Comparison of ENCODE assay signal across 16 cellular contexts in the genomic region with DNA sequence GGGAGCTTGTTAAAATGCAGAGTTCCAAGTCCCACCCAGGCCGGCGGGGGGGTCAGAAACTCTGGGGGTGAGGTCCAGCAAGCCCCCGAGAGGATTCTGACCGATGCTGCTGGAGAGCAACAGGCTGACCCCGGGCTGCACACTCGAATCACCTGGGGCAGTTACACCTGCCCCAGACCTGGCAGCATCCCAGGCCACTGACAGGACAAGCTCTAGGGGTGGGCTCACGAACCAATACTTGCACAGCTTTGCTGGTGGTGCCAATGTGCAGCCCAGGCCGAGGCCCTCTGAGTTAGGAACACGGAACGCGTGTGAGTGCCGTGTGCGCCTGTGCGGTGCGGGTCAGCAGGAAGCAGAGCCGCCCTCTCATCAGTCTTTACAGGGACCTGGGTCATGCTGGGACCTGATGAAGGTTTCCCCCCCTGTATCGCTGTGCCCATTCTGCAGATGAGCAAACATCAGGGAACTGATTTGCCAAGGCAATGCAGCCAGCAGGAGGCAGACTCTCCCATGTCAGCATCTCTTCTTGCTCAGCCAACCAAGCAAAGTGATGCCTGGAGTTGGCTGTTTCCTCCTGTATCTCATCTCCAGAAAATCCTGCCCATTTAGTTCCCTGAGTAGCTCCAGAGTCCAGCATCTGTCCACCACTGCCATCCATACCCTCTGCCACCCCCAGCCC. TPM values are rescaled to one million over a fixed set of nuclear protein-coding genes. Genes with fewer than 3 reads are reported as not detected.
DNase-seq lines count a peak whose midpoint lies in the region; ATAC-seq and TF ChIP-seq lines count a peak whose summit lies in the region.
"Had no signal": no experiment of that assay in that cellular context is flagged by ENCODE, and none has a peak within 500 bp of the region (broad histone marks: within the 10 kb centered on the region; RNA-seq: fewer than 3 reads in every experiment).

No MANE protein-coding gene starts in this region.

- no peak overlapping the region for H3K27ac ChIP-seq in VCaP
- H3K27ac ChIP-seq: stomach had no signal

- no peaks in the 10 kb centered on the region; the same call in 1 of the 2 replicates for H3K4me1 ChIP-seq in BE2C
- H3K4me1 ChIP-seq: stomach had no signal

- H3K4me3 ChIP-seq in BE2C (ENCODE audit: low read depth, low read length) = no peak overlapping the region
- no peak overlapping the region for H3K4me3 ChIP-seq in fibroblast of the aortic adventitia (ENCODE audit: low read depth, low read length)
- H3K4me3 ChIP-seq: stomach had no signal

- H3K27me3 ChIP-seq in BE2C = no peaks in the 10 kb centered on the region

- H3K9me3 ChIP-seq in BE2C = peaks cover 2% of the 10 kb centered on the region; the same call in 1 of the 2 replicates

- no peak for DNase-seq in BE2C
- DNase-seq in GM13976 (ENCODE audit: low spot score) = peak; percentile 54
- DNase-seq in fibroblast of the aortic adventitia (ENCODE audit: low read depth) = no peak
- no peak for DNase-seq in activated effector memory CD4-positive, alpha-beta T cell treated with Interleukin-2 at 50 U/mL for 16 hours
- DNase-seq in GM10266 (ENCODE audit: extremely low spot score) = no peak
- DNase-seq: activated B cell treated with CpG ODN at 0.5 μM for 24 hours, NCI-H1105, NCI-H524 treated with DMSO at 0.1 percent for 48 hours, SHP77 treated with DMSO at 0.1 percent for 48 hours, stomach had no signal

- peak; percentile 53 for TF ChIP-seq CTCF in BE2C (IDR thresholded peaks at IDR 0.05; ENCODE audit: low read depth, low read length)
- TF ChIP-seq CTCF in GM13976 (IDR thresholded peaks at IDR 0.05; ENCODE audit: borderline replicate concordance, control extremely low read depth, extremely low read depth, insufficient read depth, missing control alignments) = no peak
- peak; percentile 39; the same call in 1 of the 2 replicates for TF ChIP-seq CTCF in VCaP (conservative IDR thresholded peaks at IDR 0.05)
- TF ChIP-seq CTCF in fibroblast of the aortic adventitia (IDR thresholded peaks at IDR 0.05; ENCODE audit: insufficient read depth, low read length) = peak; percentile 7
- TF ChIP-seq CTCF in GM10266 (IDR thresholded peaks at IDR 0.05; ENCODE audit: control insufficient read depth, insufficient read depth, low read depth, missing control alignments) = no peak

- in situ Hi-C loops in GM13976 (cut with MboI; ENCODE audit: low sequenced_read_pairs, unreplicated experiment) = no loop called here

- H3K36me3 ChIP-seq in BE2C = peaks cover 22% of the 10 kb centered on the region
- H3K36me3 ChIP-seq: stomach had no signal

- ATAC-seq in GM21515 (IDR thresholded peaks at IDR 0.05; ENCODE audit: unreplicated experiment) = no peak
- ATAC-seq in GM19351 (IDR thresholded peaks at IDR 0.05; ENCODE audit: unreplicated experiment) = no peak

RNA-seq across cellular contexts. Expression of a gene that starts 16.3 kb away (rescaled TPM):
- 8.5 TPM for polyA plus RNA-seq in BE2C (2012; ENCODE audit: insufficient read depth, insufficient read length, low read depth)
- not detected in 2 replicates for total RNA-seq in fibroblast of the aortic adventitia (ENCODE audit: low replicate concordance)
- total RNA-seq: activated B cell treated with CpG ODN at 0.5 μM for 24 hours; activated T-helper 2 cell treated with anti-CD3 and anti-CD28 coated beads, Interferon-gamma antibody, Interleukin-2, Interleukin-4, amounts not matched to agents 10 μg/mL and 5 μg/mL and 100 μg/mL, durations not matched to agents 14 hours and 24 hours and 36 hours; CD4-positive, alpha-beta T cell; renal cortical epithelial cell; stomach had no signal
- polyA plus RNA-seq: stomach had no signal

RNA-seq across cellular contexts. Expression of a gene that starts 43.3 kb away (rescaled TPM):
- polyA plus RNA-seq in BE2C (2012; ENCODE audit: insufficient read depth, insufficient read length, low read depth) = 42.7 TPM
- total RNA-seq in fibroblast of the aortic adventitia (ENCODE audit: low replicate concordance) = not detected in 2 replicates
- total RNA-seq: activated B cell treated with CpG ODN at 0.5 μM for 24 hours; activated T-helper 2 cell treated with anti-CD3 and anti-CD28 coated beads, Interferon-gamma antibody, Interleukin-2, Interleukin-4, amounts not matched to agents 10 μg/mL and 5 μg/mL and 100 μg/mL, durations not matched to agents 14 hours and 24 hours and 36 hours; renal cortical epithelial cell had no signal

RNA-seq across cellular contexts. Expression of a gene that starts 58.4 kb away (rescaled TPM):
- polyA plus RNA-seq in BE2C (2012; ENCODE audit: insufficient read depth, insufficient read length, low read depth) = 26.1 TPM
- total RNA-seq in fibroblast of the aortic adventitia (ENCODE audit: low replicate concordance) = 0.16 TPM in 1 of 2 replicates, not detected in the other
- total RNA-seq: activated B cell treated with CpG ODN at 0.5 μM for 24 hours; activated T-helper 2 cell treated with anti-CD3 and anti-CD28 coated beads, Interferon-gamma antibody, Interleukin-2, Interleukin-4, amounts not matched to agents 10 μg/mL and 5 μg/mL and 100 μg/mL, durations not matched to agents 14 hours and 24 hours and 36 hours had no signal

Comparison
In these comparisons a context has a peak if more than half of its experiments do, and no peak if none do; other contexts are left out.
1. CTCF ChIP-seq: peak in BE2C (single experiment), VCaP (single experiment) and fibroblast of the aortic adventitia (single experiment); none in GM13976 (single experiment) and GM10266 (single experiment).